In the genomic region with DNA sequence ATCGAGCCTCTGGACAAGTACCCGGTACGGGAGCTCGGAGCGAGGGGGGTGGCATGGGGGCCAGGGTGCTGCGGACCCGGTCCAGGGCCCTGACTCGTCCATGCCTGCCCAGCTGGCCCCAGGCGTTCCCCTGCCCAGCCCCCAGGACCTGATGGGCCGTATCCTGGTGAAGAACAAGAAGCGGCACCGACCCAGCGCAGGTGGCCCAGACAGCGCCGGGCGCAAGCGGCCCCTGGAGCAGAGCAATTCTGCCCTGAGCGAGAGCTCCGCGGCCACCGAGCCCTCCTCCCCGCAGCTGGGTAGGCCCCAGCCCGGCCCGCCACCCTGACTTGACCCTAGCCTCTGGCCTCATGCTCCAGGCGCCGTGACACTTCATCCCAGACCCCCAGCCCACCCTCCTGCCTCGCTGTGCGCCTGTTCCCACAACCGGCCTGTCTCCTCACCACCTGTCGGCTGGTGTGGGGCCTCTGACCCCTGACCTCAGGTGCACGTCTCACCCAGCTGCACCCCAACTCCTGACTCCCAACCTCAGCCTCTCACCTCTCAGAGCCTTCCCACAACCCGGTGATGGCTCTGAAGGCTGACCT, we compare ENCODE assay signal across 1 cellular context.
TF ChIP-seq lines count a peak whose summit lies in the region.

No MANE protein-coding gene starts in this region.

TF ChIP-seq in GM12878, 131 proteins besides CTCF, POLR2A, EP300 and RAD21:
- TF ChIP-seq BHLHE40 (IDR thresholded peaks at IDR 0.05; ENCODE audit: borderline replicate concordance in 1 of 2, low read depth in 2 of 2, low read length in 1 of 2), result no peak
- TF ChIP-seq CBFB (IDR thresholded peaks at IDR 0.05; ENCODE audit: low read depth), result no peak
- TF ChIP-seq MEF2A (IDR thresholded peaks at IDR 0.05; ENCODE audit: insufficient read depth, low read depth, low read length), result no peak
- no peak for TF ChIP-seq NR2F1 (conservative IDR thresholded peaks at IDR 0.05)
- TF ChIP-seq, protein P1, sequence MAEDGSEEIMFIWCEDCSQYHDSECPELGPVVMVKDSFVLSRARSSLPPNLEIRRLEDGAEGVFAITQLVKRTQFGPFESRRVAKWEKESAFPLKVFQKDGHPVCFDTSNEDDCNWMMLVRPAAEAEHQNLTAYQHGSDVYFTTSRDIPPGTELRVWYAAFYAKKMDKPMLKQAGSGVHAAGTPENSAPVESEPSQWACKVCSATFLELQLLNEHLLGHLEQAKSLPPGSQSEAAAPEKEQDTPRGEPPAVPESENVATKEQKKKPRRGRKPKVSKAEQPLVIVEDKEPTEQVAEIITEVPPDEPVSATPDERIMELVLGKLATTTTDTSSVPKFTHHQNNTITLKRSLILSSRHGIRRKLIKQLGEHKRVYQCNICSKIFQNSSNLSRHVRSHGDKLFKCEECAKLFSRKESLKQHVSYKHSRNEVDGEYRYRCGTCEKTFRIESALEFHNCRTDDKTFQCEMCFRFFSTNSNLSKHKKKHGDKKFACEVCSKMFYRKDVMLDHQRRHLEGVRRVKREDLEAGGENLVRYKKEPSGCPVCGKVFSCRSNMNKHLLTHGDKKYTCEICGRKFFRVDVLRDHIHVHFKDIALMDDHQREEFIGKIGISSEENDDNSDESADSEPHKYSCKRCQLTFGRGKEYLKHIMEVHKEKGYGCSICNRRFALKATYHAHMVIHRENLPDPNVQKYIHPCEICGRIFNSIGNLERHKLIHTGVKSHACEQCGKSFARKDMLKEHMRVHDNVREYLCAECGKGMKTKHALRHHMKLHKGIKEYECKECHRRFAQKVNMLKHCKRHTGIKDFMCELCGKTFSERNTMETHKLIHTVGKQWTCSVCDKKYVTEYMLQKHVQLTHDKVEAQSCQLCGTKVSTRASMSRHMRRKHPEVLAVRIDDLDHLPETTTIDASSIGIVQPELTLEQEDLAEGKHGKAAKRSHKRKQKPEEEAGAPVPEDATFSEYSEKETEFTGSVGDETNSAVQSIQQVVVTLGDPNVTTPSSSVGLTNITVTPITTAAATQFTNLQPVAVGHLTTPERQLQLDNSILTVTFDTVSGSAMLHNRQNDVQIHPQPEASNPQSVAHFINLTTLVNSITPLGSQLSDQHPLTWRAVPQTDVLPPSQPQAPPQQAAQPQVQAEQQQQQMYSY (CRISPR knock-in tag; IDR thresholded peaks at IDR 0.05), result no peak
- no peak for TF ChIP-seq LARP7 (IDR thresholded peaks at IDR 0.05)
- TF ChIP-seq IRF4 (IDR thresholded peaks at IDR 0.05; ENCODE audit: low read depth, low read length), result no peak
